Comparison of ENCODE assay signal across 8 cellular contexts in the genomic region with DNA sequence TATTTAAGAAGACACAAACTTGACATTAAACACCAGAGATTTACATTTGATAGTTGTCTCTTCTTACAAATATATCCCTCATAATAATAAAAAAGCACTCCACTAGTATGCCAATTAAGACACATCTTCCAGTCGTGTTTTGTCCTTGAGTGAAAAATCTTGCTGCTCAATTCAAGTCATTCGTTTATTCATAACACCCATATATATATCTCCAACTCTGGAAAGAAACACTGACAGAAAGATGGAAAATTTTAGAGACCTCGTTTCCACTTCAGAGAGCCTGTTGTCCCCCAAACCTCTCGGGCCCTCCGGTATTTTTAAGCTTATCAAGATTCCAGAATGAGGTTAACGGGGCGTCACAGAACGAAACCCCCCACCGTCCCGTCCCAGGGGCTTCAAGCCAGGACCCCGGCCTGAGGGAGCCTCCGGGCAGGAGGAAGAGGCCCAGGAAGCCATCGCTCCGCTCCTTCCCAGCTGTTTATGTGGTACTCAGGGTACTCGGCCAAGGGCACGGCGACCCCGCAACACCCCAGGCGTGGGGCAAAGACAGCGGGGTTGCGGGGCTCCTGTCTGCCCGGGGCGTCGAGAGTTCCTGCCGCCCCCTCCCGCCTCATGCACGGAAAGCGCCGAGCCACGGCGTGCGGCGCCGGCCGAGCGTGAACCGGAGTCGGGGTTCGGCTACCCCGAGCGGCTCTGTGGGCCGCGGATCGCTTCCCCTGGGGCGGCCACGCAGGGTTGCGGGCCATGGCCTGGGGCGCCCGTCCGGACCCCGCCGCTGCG. TPM values are rescaled to one million over a fixed set of nuclear protein-coding genes. Genes with fewer than 3 reads are reported as not detected.
DNase-seq lines count a peak whose midpoint lies in the region; ATAC-seq and TF ChIP-seq lines count a peak whose summit lies in the region.

No MANE protein-coding gene starts in this region.

- H3K4me3 ChIP-seq in LNCaP clone FGC (ENCODE audit: low read depth, low read length) (peak overlapping the region; percentile 37), body of pancreas (no peak overlapping the region)

- no peaks in the 10 kb centered on the region for H3K9me3 ChIP-seq in body of pancreas

- H3K4me3 Mint-ChIP-seq in stimulated activated naive B cell treated with anti-CD40 and anti-IgM and Interleukin-4, amounts not matched to agents 10 μg/mL and 1 μg/mL and 100 μg/mL, for 72 hours, result peak overlapping the region; percentile 84 to 89

- no peak for TF ChIP-seq CTCF in LNCaP clone FGC (IDR thresholded peaks at IDR 0.05; ENCODE audit: control insufficient read depth, extremely low read depth, insufficient read depth)
- TF ChIP-seq CTCF in body of pancreas (IDR thresholded peaks at IDR 0.05), result no peak

- H3K27ac Mint-ChIP-seq in stimulated activated naive B cell treated with anti-CD40 and anti-IgM and Interleukin-4, amounts not matched to agents 10 μg/mL and 1 μg/mL and 100 μg/mL, for 72 hours, result peak overlapping the region; percentile 97

- H3K27me3 ChIP-seq in body of pancreas, result no peaks in the 10 kb centered on the region

- intact Hi-C loops in body of pancreas (cut with DNase I), result no loop called here

- 17 to 43% methylated on average over 19 to 53 of the region's 53 CpGs for WGBS in body of pancreas, 2 donors

- H3K4me1 Mint-ChIP-seq in stimulated activated naive B cell treated with anti-CD40 and anti-IgM and Interleukin-4, amounts not matched to agents 10 μg/mL and 1 μg/mL and 100 μg/mL, for 72 hours, result peaks cover 20 to 60% of the 10 kb centered on the region in 2 donors

- no peak for TF ChIP-seq POLR2A in body of pancreas (IDR thresholded peaks at IDR 0.05)

- no peaks in the 10 kb centered on the region for H3K36me3 ChIP-seq in body of pancreas (replicated peaks in 1 of 2; ENCODE audit: insufficient read depth in 1 of 2, low read depth in 2 of 2)

- peak; percentile 18 for ATAC-seq in GM19395 (IDR thresholded peaks at IDR 0.05; ENCODE audit: unreplicated experiment)
- ATAC-seq in body of pancreas, result peak; percentile 38
- ATAC-seq in stimulated activated naive B cell treated with anti-CD40 and anti-IgM and Interleukin-4, amounts not matched to agents 10 μg/mL and 1 μg/mL and 100 μg/mL, for 72 hours (replicated peaks), result peak in 1 of 2 donors; percentile 13

- no peak for DNase-seq in LNCaP clone FGC (ENCODE audit: low read depth)
- peak in 1 of 4 donors; percentile 13 for DNase-seq in body of pancreas
- DNase-seq in iris pigment epithelial cell (ENCODE audit: low read depth), result peak; percentile 37
- DNase-seq in stimulated activated naive B cell treated with anti-CD40 and anti-IgM and Interleukin-4, amounts not matched to agents 10 μg/mL and 1 μg/mL and 100 μg/mL, for 72 hours, result no peak
- DNase-seq in NCI-H2029 treated with DMSO at 0.1 percent for 48 hours (lab: John Stamatoyannopoulos, UW), result no peak
- DNase-seq in HPDE6-E6E7 (ENCODE audit: extremely low spot score), result no peak
- no peak for DNase-seq in activated gamma-delta T cell (lab: John Stamatoyannopoulos, UW)

- H3K36me3 Mint-ChIP-seq in stimulated activated naive B cell treated with anti-CD40 and anti-IgM and Interleukin-4, amounts not matched to agents 10 μg/mL and 1 μg/mL and 100 μg/mL, for 72 hours, result peaks cover 19 to 20% of the 10 kb centered on the region in 2 donors

- H3K27me3 Mint-ChIP-seq in stimulated activated naive B cell treated with anti-CD40 and anti-IgM and Interleukin-4, amounts not matched to agents 10 μg/mL and 1 μg/mL and 100 μg/mL, for 72 hours, result no peaks in the 10 kb centered on the region

- H3K9me3 Mint-ChIP-seq in stimulated activated naive B cell treated with anti-CD40 and anti-IgM and Interleukin-4, amounts not matched to agents 10 μg/mL and 1 μg/mL and 100 μg/mL, for 72 hours, result no peaks in the 10 kb centered on the region

- peaks cover 30% of the 10 kb centered on the region for H3K4me1 ChIP-seq in body of pancreas

- H3K27ac ChIP-seq in body of pancreas, result peak overlapping the region; percentile 92 to 98 (median 95)

RNA-seq across cellular contexts. Expression of gene SNX9, which starts 0.6 kb away (rescaled TPM):
- 10 to 100 TPM; 19.8 to 24.1 TPM for total RNA-seq in body of pancreas
